ENCODE assay signal across 12 cellular contexts in the genomic region with DNA sequence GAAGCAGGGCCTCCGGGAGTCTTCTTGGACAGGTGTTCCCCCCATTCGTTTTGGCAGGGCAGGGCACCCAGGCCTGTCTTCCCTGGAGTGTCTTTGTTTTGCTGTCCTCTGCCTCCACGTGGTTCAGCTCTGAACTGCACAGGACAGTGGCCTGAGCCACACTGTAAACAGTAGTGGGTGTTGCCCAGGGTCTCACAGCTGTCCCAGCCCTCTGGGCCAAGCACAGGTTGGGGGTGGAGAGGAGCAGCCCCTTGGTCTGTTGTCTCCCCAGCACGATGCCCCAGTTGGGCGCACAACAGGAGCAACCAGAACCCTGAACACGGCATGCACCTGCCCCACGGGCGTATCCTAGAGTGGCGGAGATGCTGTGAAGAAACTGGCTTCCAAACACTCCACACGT. TPM values are rescaled to one million over a fixed set of nuclear protein-coding genes. Genes with fewer than 3 reads are reported as not detected.
DNase-seq lines count a peak whose midpoint lies in the region; ATAC-seq and TF ChIP-seq lines count a peak whose summit lies in the region.
"Had no signal": no experiment of that assay in that cellular context is flagged by ENCODE, and none has a peak within 500 bp of the region (broad histone marks: within the 10 kb centered on the region; RNA-seq: fewer than 3 reads in every experiment).

No MANE protein-coding gene starts in this region.

- DNase-seq in natural killer cell treated with Interleukin-12 subunit alpha and Interleukin-12 subunit beta and Interleukin-15 and Interleukin-18, amount 100 ng/mL, for 72 hours (ENCODE audit: low spot score) = peak; percentile 54
- DNase-seq in natural killer cell = no peak
- peak; percentile 56 for DNase-seq in SK-N-SH
- peak; percentile 71 for DNase-seq in glutamatergic neuron
- no peak for DNase-seq in NCI-H345 (lab: John Stamatoyannopoulos, UW)
- DNase-seq in adrenal gland = no peak
- DNase-seq in activated naive CD4-positive, alpha-beta T cell treated with anti-CD3 and anti-CD28 coated beads, Interleukin-2, amount 50 U/mL, for 16 hours = no peak
- DNase-seq: activated CD8-positive, alpha-beta memory T cell treated with anti-CD3 and anti-CD28 coated beads, Interleukin-2, amount 50 U/mL, for 4 hours; stimulated activated CD4-positive, alpha-beta T cell treated with anti-CD3 and anti-CD28 coated beads, Interleukin-4, amount 100 ng/mL, for 1 hour had no signal

- TF ChIP-seq RAD21 in SK-N-SH (IDR thresholded peaks at IDR 0.05; ENCODE audit: low read length) = peak; percentile 47

- H2AFZ ChIP-seq in SK-N-SH (ENCODE audit: low read depth) = no peak overlapping the region

- ATAC-seq in natural killer cell treated with Interleukin-12 subunit alpha and Interleukin-12 subunit beta and Interleukin-15 and Interleukin-18, amount 100 ng/mL, for 72 hours = no peak
- ATAC-seq in natural killer cell = no peak
- ATAC-seq in HG03025 (IDR thresholded peaks at IDR 0.05; ENCODE audit: low FRiP score, unreplicated experiment) = no peak

- no peak for TF ChIP-seq EP300 in SK-N-SH (IDR thresholded peaks at IDR 0.05; ENCODE audit: borderline replicate concordance in 1 of 2, low read depth in 1 of 2, low read length in 1 of 2)

- POLR2A ChIA-PET in SK-N-SH (lab: Yijun Ruan, JAX) = interaction anchor here (0.7 to 0.8 kb wide), 2 partner anchors 63 to 81 kb away, joined by 3 to 5 read pairs; no protein-coding TSS in a partner anchor

- TF ChIP-seq POLR2A in adrenal gland (IDR thresholded peaks at IDR 0.05) = no peak

- H3K27me3 ChIP-seq in SK-N-SH (ENCODE audit: insufficient read depth) = no peaks in the 10 kb centered on the region
- H3K27me3 ChIP-seq in adrenal gland = no peaks in the 10 kb centered on the region
- H3K27me3 ChIP-seq: neutrophil had no signal

- H3K9me3 ChIP-seq in SK-N-SH (no peaks in the 10 kb centered on the region), adrenal gland (replicated peaks in 1 of 3) (no peaks in the 10 kb centered on the region)
- H3K9me3 ChIP-seq: neutrophil had no signal

- H3K4me3 ChIP-seq in SK-N-SH (ENCODE audit: low read depth in 2 of 2, low read length in 1 of 2) = no peak overlapping the region
- H3K4me3 ChIP-seq in adrenal gland = no peak overlapping the region
- H3K4me3 ChIP-seq: SK-N-MC had no signal

- H3K79me2 ChIP-seq in SK-N-SH (ENCODE audit: insufficient read depth) = no peaks in the 10 kb centered on the region

- H3K4me2 ChIP-seq in SK-N-SH = no peak overlapping the region

- H3K4me1 Mint-ChIP-seq in natural killer cell treated with Interleukin-12 subunit alpha and Interleukin-12 subunit beta and Interleukin-15 and Interleukin-18, amount 100 ng/mL, for 72 hours (ENCODE audit: low read depth in 2 of 2) = peaks cover 19 to 22% of the 10 kb centered on the region in 2 donors
- H3K4me1 Mint-ChIP-seq in natural killer cell (peaks cover 17 to 25% of the 10 kb centered on the region in 2 donors), glutamatergic neuron (ENCODE audit: low read depth, unreplicated experiment) (peaks cover 59% of the 10 kb centered on the region)

- no peaks in the 10 kb centered on the region for H3K27me3 Mint-ChIP-seq in natural killer cell treated with Interleukin-12 subunit alpha and Interleukin-12 subunit beta and Interleukin-15 and Interleukin-18, amount 100 ng/mL, for 72 hours
- no peaks in the 10 kb centered on the region for H3K27me3 Mint-ChIP-seq in natural killer cell (ENCODE audit: low read depth in 2 of 2)
- peaks cover 7% of the 10 kb centered on the region for H3K27me3 Mint-ChIP-seq in glutamatergic neuron (ENCODE audit: unreplicated experiment)

- H3K9me3 Mint-ChIP-seq in natural killer cell treated with Interleukin-12 subunit alpha and Interleukin-12 subunit beta and Interleukin-15 and Interleukin-18, amount 100 ng/mL, for 72 hours = no peaks in the 10 kb centered on the region
- H3K9me3 Mint-ChIP-seq in natural killer cell (no peaks in the 10 kb centered on the region), glutamatergic neuron (ENCODE audit: unreplicated experiment) (peaks cover 14% of the 10 kb centered on the region)

- H3K36me3 Mint-ChIP-seq in natural killer cell treated with Interleukin-12 subunit alpha and Interleukin-12 subunit beta and Interleukin-15 and Interleukin-18, amount 100 ng/mL, for 72 hours = peaks cover 5% of the 10 kb centered on the region
- H3K36me3 Mint-ChIP-seq in natural killer cell = no peaks in the 10 kb centered on the region
- H3K36me3 Mint-ChIP-seq in glutamatergic neuron (ENCODE audit: unreplicated experiment) = no peaks in the 10 kb centered on the region

- intact Hi-C loops in natural killer cell (cut with micrococcal nuclease) = loop anchor here (2.0 kb wide), 1 partner anchor 208 kb away; no protein-coding TSS in a partner anchor
- intact Hi-C loops in adrenal gland (cut with DNase I) = loop anchor here in 1 of 2 donors (10.0 kb wide), 1 partner anchor 80 kb away; no protein-coding TSS in a partner anchor

- H3K4me1 ChIP-seq in SK-N-SH (ENCODE audit: control insufficient read depth in 1 of 2, insufficient read depth in 2 of 2, low read depth in 1 of 2, low read length in 1 of 2) = peaks cover 0 to 40% of the 10 kb centered on the region in 2 experiments; a peak in 1 of 4 replicates
- H3K4me1 ChIP-seq in adrenal gland (replicated peaks in 1 of 2) = peaks cover 0 to 3% of the 10 kb centered on the region in 2 donors

- peaks cover 0 to 34% of the 10 kb centered on the region in 2 experiments for H3K36me3 ChIP-seq in SK-N-SH (replicated peaks in 1 of 2; ENCODE audit: control insufficient read depth in 1 of 2, insufficient read depth in 2 of 2, low read length in 1 of 2)
- peaks cover 0 to 2% of the 10 kb centered on the region in 2 donors for H3K36me3 ChIP-seq in adrenal gland (replicated peaks in 1 of 2)

- H3F3A ChIP-seq in SK-N-SH (replicated peaks; ENCODE audit: insufficient read depth) = no peaks in the 10 kb centered on the region

- no peak for TF ChIP-seq CTCF in natural killer cell (IDR thresholded peaks at IDR 0.05)
- TF ChIP-seq CTCF in SK-N-SH (IDR thresholded peaks at IDR 0.05) = peak; percentile 22
- TF ChIP-seq CTCF in glutamatergic neuron (IDR thresholded peaks at IDR 0.05; ENCODE audit: partially characterized antibody, unreplicated experiment) = peak; percentile 73
- peak in 1 of 6 experiments; percentile 21 for TF ChIP-seq CTCF in adrenal gland (IDR thresholded peaks at IDR 0.05)

- H4K20me1 ChIP-seq in SK-N-SH (ENCODE audit: insufficient read depth) = no peaks in the 10 kb centered on the region

- WGBS in SK-N-SH (ENCODE audit: low lambda C conversion rate) = 99% methylated on average over 7 of the region's 10 CpGs
- WGBS in adrenal gland, 4 donors = 81 to 90% (median 87%) methylated on average over 6 to 10 of the region's 10 CpGs

- no peaks in the 10 kb centered on the region for H3K9me2 ChIP-seq in SK-N-SH

- no peak overlapping the region for H3K27ac Mint-ChIP-seq in natural killer cell treated with Interleukin-12 subunit alpha and Interleukin-12 subunit beta and Interleukin-15 and Interleukin-18, amount 100 ng/mL, for 72 hours
- peak overlapping the region in 1 of 2 donors; percentile 10 for H3K27ac Mint-ChIP-seq in natural killer cell
- H3K27ac Mint-ChIP-seq in glutamatergic neuron (ENCODE audit: unreplicated experiment) = peak overlapping the region; percentile 68

- CTCF ChIA-PET in SK-N-SH (lab: Yijun Ruan, JAX) = interaction anchor here (0.6 to 10.8 kb wide), 40 partner anchors 10 to 590 kb away, joined by 3 to 116 read pairs (median 3); no protein-coding TSS in a partner anchor

- H3K27ac ChIP-seq in SK-N-SH (ENCODE audit: low read depth in 2 of 2, low read length in 1 of 2) (peak overlapping the region in 1 of 2 experiments; percentile 19; a peak in 1 of 4 replicates), adrenal gland (no peak overlapping the region)
- H3K27ac ChIP-seq: neutrophil, SK-N-MC had no signal

- H3K9ac ChIP-seq in SK-N-SH = no peak overlapping the region

- H3K4me3 Mint-ChIP-seq in natural killer cell treated with Interleukin-12 subunit alpha and Interleukin-12 subunit beta and Interleukin-15 and Interleukin-18, amount 100 ng/mL, for 72 hours = no peak overlapping the region
- H3K4me3 Mint-ChIP-seq in natural killer cell = no peak overlapping the region
- H3K4me3 Mint-ChIP-seq in glutamatergic neuron (ENCODE audit: unreplicated experiment) = no peak overlapping the region

TF ChIP-seq in SK-N-SH, 30 proteins besides CTCF, POLR2A, EP300 and RAD21 (continues in another document):
- peak; percentile 34; the same call in 1 of the 2 replicates for TF ChIP-seq SMC3 (IDR thresholded peaks at IDR 0.05; ENCODE audit: low read depth, low read length)

RNA-seq across cellular contexts. Expression of a gene that starts 14.4 kb away (rescaled TPM):
- total RNA-seq in natural killer cell treated with Interleukin-12 subunit alpha and Interleukin-12 subunit beta and Interleukin-15 and Interleukin-18, amount 100 ng/mL, for 72 hours = 10 to 100 TPM; 46.0 to 54.8 TPM
- 10 to 100 TPM; 10.2 to 27.4 (median 19.4) TPM for total RNA-seq in natural killer cell
- polyA plus RNA-seq in SK-N-SH (2012; rRNA removed) = 49.1 and 63.2 TPM in 2 replicates
- 50.1 and 62.9 TPM in 2 replicates for polyA plus RNA-seq in SK-N-SH (2012; cell fraction: cytosol; rRNA removed)
- 17.7 and 37.0 TPM in 2 replicates for polyA plus RNA-seq in SK-N-SH (2012; cell fraction: nucleus; rRNA removed)
- total RNA-seq in glutamatergic neuron (ENCODE audit: unreplicated experiment) = 58.4 TPM
- total RNA-seq in adrenal gland = 10 to 100 TPM; 14.4 to 37.4 (median 20.6) TPM
- polyA plus RNA-seq in adrenal gland = 10 to 100 TPM; 17.5 to 52.3 (median 17.8) TPM

RNA-seq across cellular contexts. Expression of a gene that starts 52.2 kb away (rescaled TPM):
- 10 to 100 TPM; 53.9 to 74.1 TPM for total RNA-seq in natural killer cell treated with Interleukin-12 subunit alpha and Interleukin-12 subunit beta and Interleukin-15 and Interleukin-18, amount 100 ng/mL, for 72 hours
- total RNA-seq in natural killer cell = 100 to 1,000 TPM in 1 of 3 donors, 10 to 100 TPM in 2; 85.0 to 111 (median 94.7) TPM
- polyA plus RNA-seq in SK-N-SH (2012; rRNA removed) = 19.8 and 25.0 TPM in 2 replicates
- polyA plus RNA-seq in SK-N-SH (2012; cell fraction: cytosol; rRNA removed) = 14.4 and 17.2 TPM in 2 replicates
- 52.7 and 76.0 TPM in 2 replicates for polyA plus RNA-seq in SK-N-SH (2012; cell fraction: nucleus; rRNA removed)
- total RNA-seq in glutamatergic neuron (ENCODE audit: unreplicated experiment) = 61.6 TPM
- 10 to 100 TPM; 24.1 to 48.1 (median 33.9) TPM for total RNA-seq in adrenal gland
- polyA plus RNA-seq in adrenal gland = 10 to 100 TPM; 21.0 to 25.0 (median 22.6) TPM

Comparison
In these comparisons a context has a peak if more than half of its experiments do, and no peak if none do; other contexts are left out.
1. DNase-seq: peak in natural killer cell treated with Interleukin-12 subunit alpha and Interleukin-12 subunit beta and Interleukin-15 and Interleukin-18, amount 100 ng/mL, for 72 hours (single experiment), SK-N-SH (single experiment) and glutamatergic neuron (single experiment); none in natural killer cell (single experiment), NCI-H345 (single experiment), adrenal gland (0 of 7) and activated naive CD4-positive, alpha-beta T cell treated with anti-CD3 and anti-CD28 coated beads, Interleukin-2, amount 50 U/mL, for 16 hours (single experiment).